ENCODE assay signal across 14 cellular contexts in genomic region chr15:66165856-66166255, GRCh38.
"Had no signal": no experiment of that assay in that cellular context is flagged by ENCODE, and none has a peak within 500 bp of the region (broad histone marks: within the 10 kb centered on the region; RNA-seq: fewer than 3 reads in every experiment).

No MANE protein-coding gene starts in this region.

- H3K27me3 Mint-ChIP-seq: activated naive CD8-positive, alpha-beta T cell; activated T-cell treated with anti-CD3 and anti-CD28 coated beads, Interleukin-2, amount 50 U/mL, for 24 hours had no signal

- H3K4me3 Mint-ChIP-seq: activated CD8-positive, alpha-beta memory T cell treated with anti-CD3 and anti-CD28 coated beads, Interleukin-2, amount 10 ng/mL, durations not matched to agents 7 days and 5 days; activated naive CD8-positive, alpha-beta T cell; activated T-cell treated with anti-CD3 and anti-CD28 coated beads, Interleukin-2, amount 50 U/mL, for 24 hours; endodermal cell; mesothelial cell of epicardium; neural progenitor cell had no signal

- H3K27ac Mint-ChIP-seq: activated CD8-positive, alpha-beta memory T cell treated with anti-CD3 and anti-CD28 coated beads, Interleukin-2, amount 10 ng/mL, durations not matched to agents 7 days and 5 days; activated naive CD8-positive, alpha-beta T cell; activated T-cell treated with anti-CD3 and anti-CD28 coated beads, Interleukin-2, amount 50 U/mL, for 24 hours; endodermal cell; mesothelial cell of epicardium had no signal

- H3K4me1 Mint-ChIP-seq: activated CD8-positive, alpha-beta memory T cell treated with anti-CD3 and anti-CD28 coated beads, Interleukin-2, amount 10 ng/mL, durations not matched to agents 7 days and 5 days had no signal

- H2AFZ ChIP-seq: neural progenitor cell had no signal

- H3K36me3 ChIP-seq: neural progenitor cell had no signal

- ATAC-seq: activated CD8-positive, alpha-beta memory T cell treated with anti-CD3 and anti-CD28 coated beads, Interleukin-2, amount 10 ng/mL, durations not matched to agents 7 days and 5 days had no signal

- H3K9me3 Mint-ChIP-seq: activated T-cell treated with anti-CD3 and anti-CD28 coated beads, Interleukin-2, amount 50 U/mL, for 24 hours; endodermal cell; mesothelial cell of epicardium; neural progenitor cell had no signal

- H3K4me2 ChIP-seq: neural progenitor cell had no signal

- H3K36me3 Mint-ChIP-seq: activated CD8-positive, alpha-beta memory T cell treated with anti-CD3 and anti-CD28 coated beads, Interleukin-2, amount 10 ng/mL, durations not matched to agents 7 days and 5 days; activated naive CD8-positive, alpha-beta T cell; mesothelial cell of epicardium; neural progenitor cell had no signal

- H3K27ac ChIP-seq: neural progenitor cell had no signal

- H3K4me1 ChIP-seq: neural progenitor cell had no signal

- DNase-seq: activated CD4-positive, alpha-beta T cell treated with anti-CD3 and anti-CD28 coated beads, Interleukin-2, amount 50 U/mL, for 48 hours; activated CD4-positive, CD25-positive, alpha-beta regulatory T cell treated with anti-CD3 and anti-CD28 coated beads, Interleukin-2, amount 50 U/mL, for 72 hours; activated CD8-positive, alpha-beta memory T cell treated with anti-CD3 and anti-CD28 coated beads, Interleukin-2, amount 10 ng/mL, durations not matched to agents 7 days and 5 days; activated effector memory CD4-positive, alpha-beta T cell treated with anti-CD3 and anti-CD28 coated beads, Interleukin-2, amount 50 U/mL, for 16 hours; activated T-cell treated with anti-CD3 and anti-CD28 coated beads, Interleukin-2, amount 50 U/mL, for 24 hours; cerebellar nuclear complex; endodermal cell; erythroblast; hypothalamus; retina; stimulated activated CD4-positive, alpha-beta T cell treated with anti-CD3 and anti-CD28 coated beads, Interleukin-4, amount 100 ng/mL, for 1 hour had no signal

- H3K4me3 ChIP-seq: neural progenitor cell had no signal
